20 cellular contexts compared by ENCODE assay signal in genomic region chr10:48610585-48611093, GRCh38. TPM values are rescaled to one million over a fixed set of nuclear protein-coding genes. Genes with fewer than 3 reads are reported as not detected.
"Had no signal": no experiment of that assay in that cellular context is flagged by ENCODE, and none has a peak within 500 bp of the region (broad histone marks: within the 10 kb centered on the region; RNA-seq: fewer than 3 reads in every experiment).

No MANE protein-coding gene starts in this region.

- H3K4me1 ChIP-seq: tibial nerve had no signal

- DNase-seq: activated CD4-positive, alpha-beta memory T cell treated with anti-CD3 and anti-CD28 coated beads for 36 hours; activated CD4-positive, alpha-beta T cell treated with anti-CD3 and anti-CD28 coated beads for 36 hours; activated gamma-delta T cell treated with Interleukin-2 at 50 U/mL for 16 hours; activated naive CD8-positive, alpha-beta T cell treated with anti-CD3 and anti-CD28 coated beads for 36 hours; activated T-cell treated with anti-CD3 and anti-CD28 coated beads, Interleukin-2, amount 50 U/mL, for 72 hours; amygdala; effector memory CD4-positive, alpha-beta T cell; heart left ventricle; immature natural killer cell; retina; small intestine; stimulated activated CD4-positive, alpha-beta T cell treated with anti-CD3 and anti-CD28 coated beads, Interleukin-4, amount 100 ng/mL, for 4 hours; stimulated activated CD8-positive, alpha-beta memory T cell treated with anti-CD3 and anti-CD28 coated beads, Interleukin-4, amount 100 ng/mL, for 48 hours; stimulated activated naive CD4-positive, alpha-beta T cell treated with Interleukin-2 at 50 U/mL for 16 hours; substantia nigra had no signal

- H3K36me3 Mint-ChIP-seq: activated naive CD8-positive, alpha-beta T cell treated with anti-CD3 and anti-CD28 coated beads for 36 hours; brain; immature natural killer cell had no signal

- H3K9me3 Mint-ChIP-seq: T-helper 1 cell treated with Interleukin-12 subunit alpha and Interleukin-12 subunit beta and Interleukin-4 antibody, amounts not matched to agents 30 μg/mL and 1 μg/mL, for 36 hours had no signal

- H3K27me3 ChIP-seq: heart left ventricle, tibial nerve had no signal

- H3K36me3 ChIP-seq: heart left ventricle, tibial nerve had no signal

- H3K27ac Mint-ChIP-seq: activated CD4-positive, alpha-beta memory T cell treated with anti-CD3 and anti-CD28 coated beads for 36 hours; activated CD4-positive, alpha-beta T cell treated with anti-CD3 and anti-CD28 coated beads for 36 hours; activated naive CD8-positive, alpha-beta T cell treated with anti-CD3 and anti-CD28 coated beads for 36 hours; activated T-cell treated with anti-CD3 and anti-CD28 coated beads, Interleukin-2, amount 50 U/mL, for 72 hours; brain; immature natural killer cell; T-helper 1 cell treated with Interleukin-12 subunit alpha and Interleukin-12 subunit beta and Interleukin-4 antibody, amounts not matched to agents 30 μg/mL and 1 μg/mL, for 36 hours had no signal

- H3K4me3 Mint-ChIP-seq: activated CD4-positive, alpha-beta memory T cell treated with anti-CD3 and anti-CD28 coated beads for 36 hours; activated CD4-positive, alpha-beta T cell treated with anti-CD3 and anti-CD28 coated beads for 36 hours; activated naive CD8-positive, alpha-beta T cell treated with anti-CD3 and anti-CD28 coated beads for 36 hours; activated T-cell treated with anti-CD3 and anti-CD28 coated beads, Interleukin-2, amount 50 U/mL, for 72 hours; brain; central memory CD8-positive, alpha-beta T cell; immature natural killer cell; neural crest cell; T-helper 1 cell treated with Interleukin-12 subunit alpha and Interleukin-12 subunit beta and Interleukin-4 antibody, amounts not matched to agents 30 μg/mL and 1 μg/mL, for 36 hours had no signal

- H3K27ac ChIP-seq: heart left ventricle, tibial nerve had no signal

- H3K4me3 ChIP-seq: heart left ventricle, tibial nerve had no signal

- H3K4me1 Mint-ChIP-seq: activated CD4-positive, alpha-beta T cell treated with anti-CD3 and anti-CD28 coated beads for 36 hours; activated naive CD8-positive, alpha-beta T cell treated with anti-CD3 and anti-CD28 coated beads for 36 hours; brain; central memory CD8-positive, alpha-beta T cell; immature natural killer cell; neural crest cell had no signal

- ATAC-seq: activated CD4-positive, alpha-beta T cell treated with anti-CD3 and anti-CD28 coated beads for 36 hours; activated T-cell treated with anti-CD3 and anti-CD28 coated beads, Interleukin-2, amount 50 U/mL, for 72 hours; heart left ventricle had no signal

RNA-seq across cellular contexts. Expression of gene ARHGAP22, which starts 5.8 kb away (rescaled TPM):
- total RNA-seq: activated CD4-positive, alpha-beta memory T cell treated with anti-CD3 and anti-CD28 coated beads for 36 hours; activated naive CD8-positive, alpha-beta T cell treated with anti-CD3 and anti-CD28 coated beads for 36 hours; activated T-cell treated with anti-CD3 and anti-CD28 coated beads, Interleukin-2, amount 50 U/mL, for 72 hours had no signal
- polyA plus RNA-seq: immature natural killer cell had no signal
